In genomic region chr1:50582346-50582745, GRCh38 we compare ENCODE assay signal across 2 cellular contexts.
TF ChIP-seq lines count a peak whose summit lies in the region.

No MANE protein-coding gene starts in this region.

TF ChIP-seq in HCT116, 20 proteins besides CTCF, POLR2A, EP300 and RAD21 (continued from another document):
- no peak for TF ChIP-seq EZH2phosphoT487 (IDR thresholded peaks at IDR 0.05; ENCODE audit: borderline replicate concordance)
- TF ChIP-seq CBX3 (IDR thresholded peaks at IDR 0.05; ENCODE audit: low read depth) = no peak
- no peak for TF ChIP-seq REST (IDR thresholded peaks at IDR 0.05; ENCODE audit: low read depth)
- no peak for TF ChIP-seq EGR1 (IDR thresholded peaks at IDR 0.05; ENCODE audit: low read depth)
- no peak for TF ChIP-seq ELF1 (IDR thresholded peaks at IDR 0.05; ENCODE audit: borderline replicate concordance, low read depth)
- TF ChIP-seq TCF7L2 (IDR thresholded peaks at IDR 0.05; ENCODE audit: borderline replicate concordance, extremely low read depth, insufficient read depth, insufficient read length) = no peak
- TF ChIP-seq ZFX (IDR thresholded peaks at IDR 0.05) = no peak
- no peak for TF ChIP-seq YY1 (IDR thresholded peaks at IDR 0.05; ENCODE audit: extremely low read depth, insufficient replicate concordance, low read depth, low read length)
- no peak for TF ChIP-seq ZBTB33 (IDR thresholded peaks at IDR 0.05; ENCODE audit: extremely low read depth, insufficient replicate concordance, low read length)

TF ChIP-seq in HEK293T, 16 proteins besides CTCF, POLR2A, EP300 and RAD21 (continued from another document):
- no peak for TF ChIP-seq NFRKB (IDR thresholded peaks at IDR 0.05)
- TF ChIP-seq HDGF (IDR thresholded peaks at IDR 0.05; ENCODE audit: borderline replicate concordance) = no peak
- no peak for TF ChIP-seq L3MBTL2 (conservative IDR thresholded peaks at IDR 0.05)
- TF ChIP-seq FOXK2 (IDR thresholded peaks at IDR 0.05) = no peak
